ENCODE assay signal across 8 cellular contexts in the genomic region with DNA sequence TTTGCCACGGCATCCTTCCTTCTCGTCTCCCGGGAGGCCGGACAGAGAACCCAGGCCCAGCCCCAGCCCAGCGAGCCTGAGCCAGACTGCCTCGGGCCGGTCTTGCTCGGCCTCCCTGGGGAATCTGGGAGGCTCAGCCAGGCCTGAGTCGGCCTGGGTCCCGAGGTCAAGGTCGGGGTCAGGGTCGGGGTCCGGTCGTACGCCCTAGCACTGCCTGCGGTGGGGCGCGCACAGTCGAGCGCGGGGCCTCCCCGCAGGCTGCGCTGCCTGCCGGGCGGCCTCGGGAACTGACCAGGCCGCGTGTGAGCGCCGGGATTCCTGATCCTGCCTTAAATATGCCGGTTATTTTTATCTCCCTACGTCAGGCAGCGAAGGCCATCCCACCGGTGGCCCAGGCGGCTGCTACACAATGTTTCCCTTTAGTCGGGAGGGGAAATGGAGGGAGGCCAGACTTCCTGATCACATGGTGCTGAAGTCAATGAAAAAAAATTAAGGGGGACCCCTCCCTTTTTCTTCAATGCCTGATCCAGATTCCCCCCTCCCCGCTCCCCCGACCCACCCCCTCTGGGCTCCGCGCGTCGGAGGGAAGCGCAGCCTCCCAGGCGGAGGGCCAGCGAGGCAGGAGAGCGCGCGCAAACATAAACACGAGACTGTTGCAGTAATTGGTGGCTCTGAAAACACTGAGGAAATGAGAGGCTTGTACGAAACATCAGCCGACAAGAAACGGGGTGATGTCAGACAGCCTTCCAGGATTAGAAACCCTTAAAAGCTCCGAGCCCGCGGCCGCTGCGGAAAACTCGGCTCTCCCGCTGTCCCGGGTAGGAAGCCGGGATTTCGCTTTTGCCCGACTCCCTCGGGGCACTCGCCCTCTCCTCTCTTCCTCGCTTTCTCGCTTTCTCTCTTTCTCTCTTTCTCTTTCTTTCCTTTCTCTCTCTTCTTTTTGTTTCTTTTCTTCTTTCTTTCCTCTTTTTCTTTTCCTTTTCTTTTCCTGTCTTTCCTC.
DNase-seq lines count a peak whose midpoint lies in the region; ATAC-seq lines count a peak whose summit lies in the region.

No MANE protein-coding gene starts in this region.

- in situ Hi-C loops in G401 (cut with HindIII; ENCODE audit: low sequenced_read_pairs) = no loop called here

- DNase-seq in G401 (ENCODE audit: low spot score) = peak; percentile 74
- DNase-seq in LoVo (ENCODE audit: low spot score) = peak; percentile 34
- DNase-seq in anterior cingulate cortex (lab: John Stamatoyannopoulos, UW) = peak; percentile 36 to 92 (median 77)
- peak; percentile 94 for DNase-seq in left cardiac atrium
- DNase-seq in nucleus accumbens (lab: John Stamatoyannopoulos, UW) = peak; percentile 9 to 94 (median 71)
- no peak for DNase-seq in NCI-H446 treated with DMSO at 0.1 percent for 48 hours (lab: John Stamatoyannopoulos, UW)
- no peak for DNase-seq in activated effector memory CD4-positive, alpha-beta T cell treated with anti-CD3 and anti-CD28 coated beads, Interleukin-2, amount 50 U/mL, for 16 hours

- intact Hi-C loops in left cardiac atrium (cut with DNase I) = loop anchor here in 1 of 2 donors (2.0 to 5.0 kb wide), 2 partner anchors 115 to 147 kb away; no protein-coding TSS in a partner anchor

- ATAC-seq in left cardiac atrium (peak; percentile 94 to 95), HG02885 (IDR thresholded peaks at IDR 0.05; ENCODE audit: poor library complexity, unreplicated experiment) (no peak)

Comparison
In these comparisons a context has a peak if more than half of its experiments do, and no peak if none do; other contexts are left out.
1. DNase-seq: peak in G401 (single experiment), LoVo (single experiment), anterior cingulate cortex (58 of 58), left cardiac atrium (single experiment) and nucleus accumbens (56 of 56); none in NCI-H446 treated with DMSO at 0.1 percent for 48 hours (single experiment) and activated effector memory CD4-positive, alpha-beta T cell treated with anti-CD3 and anti-CD28 coated beads, Interleukin-2, amount 50 U/mL, for 16 hours (single experiment).